In the genomic region with DNA sequence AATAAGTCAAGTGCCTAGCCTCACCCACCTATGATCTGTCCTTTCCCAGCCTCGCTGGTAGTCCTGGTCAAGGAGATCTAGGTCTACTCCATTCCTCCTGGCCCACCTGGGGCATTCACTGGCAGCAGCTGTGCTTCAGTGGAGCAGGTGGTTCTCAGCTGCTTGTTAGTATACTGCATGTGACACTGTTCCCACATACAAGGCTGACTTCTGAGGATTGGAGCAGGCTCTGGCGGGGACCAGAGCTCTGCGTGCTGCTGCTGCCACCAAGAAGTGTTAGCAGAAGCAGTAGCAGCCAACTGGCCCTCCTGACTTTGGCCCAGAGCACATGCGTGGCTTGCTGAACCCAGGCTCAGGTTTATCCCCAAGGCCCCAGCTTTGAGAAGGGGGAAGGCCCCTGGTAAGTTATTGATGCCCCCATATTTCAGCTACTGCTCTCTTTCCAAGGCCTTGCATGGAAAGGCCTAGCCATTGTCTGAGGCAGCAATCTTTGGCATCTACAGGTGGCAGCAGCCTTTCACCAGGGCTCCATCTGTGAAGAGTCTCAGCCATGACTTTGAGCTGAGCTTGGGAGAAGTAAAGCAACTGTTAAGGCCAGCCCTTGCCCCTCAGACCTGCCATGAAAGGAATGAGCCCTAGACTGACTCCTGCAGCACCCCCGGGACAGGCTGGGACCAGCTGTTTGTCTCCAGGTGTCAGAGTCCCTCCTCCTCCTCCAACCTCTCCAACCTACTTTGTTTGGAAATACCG, we compare ENCODE assay signal across 8 cellular contexts. TPM values are rescaled to one million over a fixed set of nuclear protein-coding genes. Genes with fewer than 3 reads are reported as not detected.
DNase-seq lines count a peak whose midpoint lies in the region; ATAC-seq and TF ChIP-seq lines count a peak whose summit lies in the region.
"Had no signal": no experiment of that assay in that cellular context is flagged by ENCODE, and none has a peak within 500 bp of the region (broad histone marks: within the 10 kb centered on the region; RNA-seq: fewer than 3 reads in every experiment).

No MANE protein-coding gene starts in this region.

- H3K27me3 ChIP-seq in duodenal mucosa (ENCODE audit: control insufficient read depth in 1 of 2, insufficient read depth in 2 of 2, low read length in 2 of 2), result no peaks in the 10 kb centered on the region

- H3K4me3 Mint-ChIP-seq in IgD-negative memory B cell, result peak overlapping the region in 2 of 4 donors; percentile 5 to 71
- H3K4me3 Mint-ChIP-seq in osteocyte (ENCODE audit: unreplicated experiment), result no peak overlapping the region

- no peaks in the 10 kb centered on the region for H3K9me3 ChIP-seq in duodenal mucosa (ENCODE audit: control insufficient read depth in 1 of 2, low read length in 2 of 2)
- H3K9me3 ChIP-seq: HAP-1 had no signal

- H3K27ac Mint-ChIP-seq in IgD-negative memory B cell, result peak overlapping the region in 2 of 3 donors; percentile 81 to 92
- H3K27ac Mint-ChIP-seq in osteocyte (ENCODE audit: unreplicated experiment), result peak overlapping the region; percentile 70

- H3K27me3 Mint-ChIP-seq in IgD-negative memory B cell (no peaks in the 10 kb centered on the region), osteocyte (ENCODE audit: unreplicated experiment) (no peaks in the 10 kb centered on the region)

- no peak for DNase-seq in osteocyte (ENCODE audit: extremely low spot score, unreplicated experiment)
- no peak for DNase-seq in DMS79 (lab: John Stamatoyannopoulos, UW)
- DNase-seq in activated CD4-positive, CD25-positive, alpha-beta regulatory T cell (lab: John Stamatoyannopoulos, UW), result no peak
- DNase-seq: cortex of kidney had no signal

- H3K4me1 Mint-ChIP-seq in IgD-negative memory B cell (peaks cover 16 to 22% (median 18%) of the 10 kb centered on the region in 3 donors), osteocyte (ENCODE audit: unreplicated experiment) (peaks cover 15% of the 10 kb centered on the region)

- H3K9ac ChIP-seq in duodenal mucosa (ENCODE audit: low read depth in 1 of 2, low read length in 2 of 2), result no peak overlapping the region

- H3K27ac ChIP-seq in duodenal mucosa (ENCODE audit: low read depth, low read length), result peak overlapping the region; percentile 7

- H3K4me1 ChIP-seq in duodenal mucosa (ENCODE audit: control insufficient read depth in 1 of 2, insufficient read depth in 2 of 2, low read length in 2 of 2), result peaks cover 43 to 44% of the 10 kb centered on the region in 2 donors
- H3K4me1 ChIP-seq: HAP-1 had no signal

- H3K9me3 Mint-ChIP-seq in IgD-negative memory B cell (no peaks in the 10 kb centered on the region), osteocyte (ENCODE audit: unreplicated experiment) (no peaks in the 10 kb centered on the region)

- ATAC-seq in GM21390 (IDR thresholded peaks at IDR 0.05; ENCODE audit: unreplicated experiment), result no peak

- no peak for TF ChIP-seq CTCF in osteocyte (IDR thresholded peaks at IDR 0.05)

- H3K36me3 Mint-ChIP-seq in IgD-negative memory B cell (peaks cover 4% of the 10 kb centered on the region), osteocyte (ENCODE audit: unreplicated experiment) (peaks cover 28% of the 10 kb centered on the region)

- no peak overlapping the region for H3K4me3 ChIP-seq in duodenal mucosa (ENCODE audit: low read depth in 1 of 2, low read length in 2 of 2)
- H3K4me3 ChIP-seq: HAP-1 had no signal

- H3K36me3 ChIP-seq in duodenal mucosa (ENCODE audit: control insufficient read depth in 1 of 2, insufficient read depth in 2 of 2, low read length in 2 of 2), result peaks cover 43 to 69% of the 10 kb centered on the region in 2 donors

RNA-seq across cellular contexts. Expression of a gene that starts 26.5 kb away (rescaled TPM):
- 42.6 TPM for polyA plus RNA-seq in IgD-negative memory B cell
- total RNA-seq in osteocyte, result 97.2 and 98.1 TPM in 2 replicates

RNA-seq across cellular contexts. Expression of a gene that starts 26.9 kb away (rescaled TPM):
- polyA plus RNA-seq in IgD-negative memory B cell, result 12.4 TPM
- 11.2 and 14.5 TPM in 2 replicates for total RNA-seq in osteocyte

RNA-seq across cellular contexts. Expression of a gene that starts 45.1 kb away (rescaled TPM):
- not detected for polyA plus RNA-seq in IgD-negative memory B cell
- total RNA-seq in osteocyte, result 0.19 TPM in 1 of 2 replicates, not detected in the other

RNA-seq across cellular contexts. Expression of a gene that starts 56.5 kb away (rescaled TPM):
- polyA plus RNA-seq in IgD-negative memory B cell, result 55.7 TPM
- total RNA-seq in osteocyte, result 87.2 and 88.6 TPM in 2 replicates

RNA-seq across cellular contexts. Expression of a gene that starts 56.9 kb away (rescaled TPM):
- polyA plus RNA-seq in IgD-negative memory B cell, result 6.9 TPM
- 6.1 and 6.7 TPM in 2 replicates for total RNA-seq in osteocyte
